In genomic region chr4:56783986-56784385, GRCh38 we compare ENCODE assay signal across 24 cellular contexts. TPM values are rescaled to one million over a fixed set of nuclear protein-coding genes. Genes with fewer than 3 reads are reported as not detected.
"Had no signal": no experiment of that assay in that cellular context is flagged by ENCODE, and none has a peak within 500 bp of the region (broad histone marks: within the 10 kb centered on the region; RNA-seq: fewer than 3 reads in every experiment).

No MANE protein-coding gene starts in this region.

- DNase-seq: cortex of kidney; dorsolateral prefrontal cortex; effector CD8-positive, alpha-beta T cell; foreskin keratinocyte; head of caudate nucleus; left colon; psoas muscle; retina; right lobe of liver; stimulated activated CD4-positive, alpha-beta T cell treated with anti-CD3 and anti-CD28 coated beads, Interleukin-2, amount 100 ng/mL, for 24 hours; stimulated activated CD4-positive, alpha-beta T cell treated with anti-CD3 and anti-CD28 coated beads, Interleukin-4, amount 100 ng/mL, for 4 hours; stimulated activated naive CD4-positive, alpha-beta T cell; stomach; substantia nigra; trophoblast cell had no signal

- H3K4me1 ChIP-seq: foreskin keratinocyte, psoas muscle, right lobe of liver had no signal

- H3K79me2 ChIP-seq: hepatocyte had no signal

- H3K36me3 ChIP-seq: esophagus muscularis mucosa, right lobe of liver, stomach, thoracic aorta had no signal

- ATAC-seq: foreskin keratinocyte; left colon; natural killer cell treated with Interleukin-12 subunit alpha and Interleukin-12 subunit beta and Interleukin-15 and Interleukin-18, amount 100 ng/mL, for 72 hours; psoas muscle; right lobe of liver had no signal

- H3K4me2 ChIP-seq: hepatocyte had no signal

- H2AFZ ChIP-seq: hepatocyte had no signal

- H3K27ac ChIP-seq: dorsolateral prefrontal cortex, epithelial cell of prostate, esophagus muscularis mucosa, foreskin keratinocyte, hepatocyte, psoas muscle, right lobe of liver, stomach, thoracic aorta had no signal

- H3K27me3 ChIP-seq: dorsolateral prefrontal cortex, hepatocyte, right lobe of liver, stomach had no signal

- H3K4me3 ChIP-seq: dorsolateral prefrontal cortex, esophagus muscularis mucosa, hepatocyte, psoas muscle, right lobe of liver, stomach, thoracic aorta had no signal

- H3K9me3 ChIP-seq: esophagus muscularis mucosa, psoas muscle, right lobe of liver, stomach, thoracic aorta had no signal

RNA-seq across cellular contexts. Expression of gene SPINK2, which starts 37.5 kb away (rescaled TPM):
- total RNA-seq: esophagus muscularis mucosa; foreskin keratinocyte; hepatocyte; kidney epithelial cell; lung microvascular endothelial cell; natural killer cell treated with Interleukin-12 subunit alpha and Interleukin-12 subunit beta and Interleukin-15 and Interleukin-18, amount 100 ng/mL, for 72 hours; right lobe of liver; skeletal muscle tissue; thoracic aorta; urinary bladder had no signal
